In the genomic region with DNA sequence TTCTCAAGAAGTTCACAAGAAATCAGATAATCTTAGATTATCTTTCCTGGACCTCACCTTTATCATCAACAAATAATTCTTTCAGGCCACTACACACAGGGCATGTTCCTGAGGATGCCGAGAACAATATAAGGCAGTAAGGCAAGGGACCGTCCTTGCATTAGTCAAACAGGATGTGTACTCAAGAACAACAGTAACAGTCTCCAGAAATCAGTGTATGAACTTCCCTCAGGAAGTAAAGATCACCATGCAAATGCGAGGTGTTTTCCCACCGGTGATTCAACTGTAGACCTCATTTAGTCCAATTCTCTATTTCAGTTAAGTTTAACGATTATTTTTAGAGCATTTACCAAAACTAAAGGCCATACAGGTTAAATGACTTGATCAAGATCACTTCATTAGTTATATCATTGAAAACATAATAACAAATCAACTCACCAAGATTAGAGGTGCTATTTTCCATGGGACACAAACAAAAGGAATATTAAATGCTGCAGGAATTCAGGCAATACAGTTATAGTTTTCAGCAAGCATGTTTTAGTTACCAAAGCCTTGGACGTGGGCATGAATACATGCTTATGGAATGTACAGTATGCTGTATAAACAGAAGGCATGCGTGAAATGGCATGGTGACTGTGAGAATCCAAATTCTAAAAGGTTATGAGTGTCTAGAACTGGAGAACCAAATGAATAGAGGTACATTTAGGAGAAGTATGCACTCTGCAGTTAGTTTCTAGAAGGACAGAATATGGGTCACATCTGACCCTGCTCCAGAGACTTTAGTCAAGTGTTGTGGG, we compare ENCODE assay signal across 10 cellular contexts.
DNase-seq lines count a peak whose midpoint lies in the region; ATAC-seq, FAIRE-seq and TF ChIP-seq lines count a peak whose summit lies in the region.
"Had no signal": no experiment of that assay in that cellular context is flagged by ENCODE, and none has a peak within 500 bp of the region (broad histone marks: within the 10 kb centered on the region; RNA-seq: fewer than 3 reads in every experiment).

No MANE protein-coding gene starts in this region.

- no peaks in the 10 kb centered on the region for H3K4me1 ChIP-seq in astrocyte (ENCODE audit: insufficient read depth, low read length)

- no peaks in the 10 kb centered on the region for H4K20me1 ChIP-seq in astrocyte (ENCODE audit: insufficient read depth, low read length)

- no peak overlapping the region for H2AFZ ChIP-seq in astrocyte (ENCODE audit: low read depth, low read length)

- H3K9me3 Mint-ChIP-seq in astrocyte (ENCODE audit: unreplicated experiment): no peaks in the 10 kb centered on the region
- H3K9me3 Mint-ChIP-seq: stimulated activated naive CD8-positive, alpha-beta T cell treated with anti-CD3 and anti-CD28 coated beads, Interleukin-15, amount 100 ng/mL, for 72 hours had no signal

- no peak overlapping the region for H3K4me3 ChIP-seq in astrocyte (ENCODE audit: insufficient read depth, low read depth, low read length)

- H3K4me3 Mint-ChIP-seq in astrocyte (ENCODE audit: unreplicated experiment): no peak overlapping the region
- H3K4me3 Mint-ChIP-seq: stimulated activated naive CD8-positive, alpha-beta T cell treated with anti-CD3 and anti-CD28 coated beads, Interleukin-15, amount 100 ng/mL, for 72 hours had no signal

- ATAC-seq in GM18907 (IDR thresholded peaks at IDR 0.05; ENCODE audit: unreplicated experiment) (peak; percentile 50), HG02884 (IDR thresholded peaks at IDR 0.05; ENCODE audit: unreplicated experiment) (peak; percentile 47), GM19467 (IDR thresholded peaks at IDR 0.05; ENCODE audit: unreplicated experiment) (no peak)
- ATAC-seq: stimulated activated naive CD8-positive, alpha-beta T cell treated with anti-CD3 and anti-CD28 coated beads, Interleukin-15, amount 100 ng/mL, for 72 hours had no signal

- peaks cover 4% of the 10 kb centered on the region for H3K9me3 ChIP-seq in astrocyte (ENCODE audit: insufficient read depth, low read depth, low read length)

- DNase-seq in astrocyte (ENCODE audit: low read depth) (peak; percentile 2), pulmonary artery endothelial cell (ENCODE audit: low read depth, low spot score) (peak; percentile 49), NCI-H82 treated with DMSO at 0.1 percent for 48 hours (lab: John Stamatoyannopoulos, UW; ENCODE audit: unreplicated experiment) (no peak)
- no peak for DNase-seq in activated CD4-positive, CD25-positive, alpha-beta regulatory T cell treated with anti-CD3 and anti-CD28 coated beads, Interleukin-2, amount 50 U/mL, for 72 hours
- no peak for DNase-seq in activated CD4-positive, alpha-beta T cell treated with anti-CD3 and anti-CD28 coated beads, Interleukin-2, amount 50 U/mL, for 1 hour
- DNase-seq: right cardiac atrium; stimulated activated naive CD8-positive, alpha-beta T cell treated with anti-CD3 and anti-CD28 coated beads, Interleukin-15, amount 100 ng/mL, for 72 hours had no signal

- no peaks in the 10 kb centered on the region for H3K36me3 Mint-ChIP-seq in astrocyte (ENCODE audit: low read depth, unreplicated experiment)

- H3K4me1 Mint-ChIP-seq in astrocyte (ENCODE audit: low read depth, unreplicated experiment): peaks cover 10% of the 10 kb centered on the region

- no peak for TF ChIP-seq CTCF in astrocyte (IDR thresholded peaks at IDR 0.05; ENCODE audit: insufficient read depth, low read depth, low read length)

- H3K27me3 ChIP-seq in astrocyte (ENCODE audit: insufficient read depth, low read length): peaks cover 3% of the 10 kb centered on the region

- H3K79me2 ChIP-seq in astrocyte (ENCODE audit: insufficient read depth, low read length): no peaks in the 10 kb centered on the region

- peaks cover 29% of the 10 kb centered on the region for H3K27me3 Mint-ChIP-seq in astrocyte (ENCODE audit: low read depth, unreplicated experiment)

- no peak for FAIRE-seq in astrocyte (lab: Jason Lieb, UNC)

- no peak overlapping the region for H3K27ac ChIP-seq in astrocyte (ENCODE audit: low read depth, low read length)

- H3K36me3 ChIP-seq in astrocyte (ENCODE audit: insufficient read depth, low read length): no peaks in the 10 kb centered on the region

- H3K27ac Mint-ChIP-seq in astrocyte (ENCODE audit: unreplicated experiment): peak overlapping the region; percentile 29
- H3K27ac Mint-ChIP-seq: stimulated activated naive CD8-positive, alpha-beta T cell treated with anti-CD3 and anti-CD28 coated beads, Interleukin-15, amount 100 ng/mL, for 72 hours had no signal

- peak overlapping the region; percentile 6 for H3K4me2 ChIP-seq in astrocyte (ENCODE audit: low read length)

- H3K9ac ChIP-seq in astrocyte (ENCODE audit: low read length): no peak overlapping the region

Comparison
In these comparisons a context has a peak if more than half of its experiments do, and no peak if none do; other contexts are left out.
1. DNase-seq: peak in astrocyte (single experiment) and pulmonary artery endothelial cell (single experiment); none in NCI-H82 treated with DMSO at 0.1 percent for 48 hours (single experiment), activated CD4-positive, CD25-positive, alpha-beta regulatory T cell treated with anti-CD3 and anti-CD28 coated beads, Interleukin-2, amount 50 U/mL, for 72 hours (single experiment) and activated CD4-positive, alpha-beta T cell treated with anti-CD3 and anti-CD28 coated beads, Interleukin-2, amount 50 U/mL, for 1 hour (single experiment).